ENCODE assay signal across 10 cellular contexts in the genomic region with DNA sequence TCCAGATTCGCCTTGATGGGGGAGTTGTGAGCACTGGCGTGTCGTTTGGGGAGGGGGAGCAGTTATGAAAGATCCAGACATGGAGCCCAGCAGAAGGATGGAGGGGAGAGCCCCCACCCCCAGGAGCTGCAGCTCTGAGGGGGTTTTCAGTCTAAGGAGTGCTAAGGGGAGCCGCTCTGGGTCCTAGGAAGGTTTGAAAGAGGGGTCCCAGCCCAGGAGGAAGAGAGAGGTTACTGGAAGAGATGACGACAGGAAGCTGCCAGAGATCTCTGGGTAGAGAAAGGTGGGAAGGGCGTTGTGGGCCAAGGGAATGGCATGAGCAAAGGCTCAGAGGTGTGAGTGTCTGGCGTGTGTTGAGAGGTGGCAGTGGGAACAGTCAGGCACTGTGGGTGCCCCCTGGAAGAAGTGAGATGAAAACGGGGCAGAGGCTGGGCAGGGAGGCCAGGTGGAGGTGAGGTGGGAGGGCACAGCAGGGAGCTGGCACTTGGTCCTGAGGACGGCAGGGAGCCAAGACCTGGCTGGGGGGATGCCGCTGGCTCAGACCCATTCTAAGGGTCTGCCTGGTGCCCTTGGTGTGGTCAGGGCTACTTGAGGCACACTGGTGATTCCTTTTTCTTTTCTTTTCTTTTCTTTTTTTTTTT. TPM values are rescaled to one million over a fixed set of nuclear protein-coding genes. Genes with fewer than 3 reads are reported as not detected.
A peak's percentile ranks its signal among the peaks of the same experiment; 100 is the strongest.
DNase-seq lines count a peak whose midpoint lies in the region; ATAC-seq and TF ChIP-seq lines count a peak whose summit lies in the region.
"Had no signal": no experiment of that assay in that cellular context is flagged by ENCODE, and none has a peak within 500 bp of the region (broad histone marks: within the 10 kb centered on the region; RNA-seq: fewer than 3 reads in every experiment).

No MANE protein-coding gene starts in this region.

- no peak for ATAC-seq in right cardiac atrium
- ATAC-seq in HG03571 (IDR thresholded peaks at IDR 0.05; ENCODE audit: unreplicated experiment): no peak

- peaks cover 71% of the 10 kb centered on the region for H3F3A ChIP-seq in SU-DHL-6 (ENCODE audit: insufficient read depth)
- peaks cover 6% of the 10 kb centered on the region for H3F3A ChIP-seq in smooth muscle cell (ENCODE audit: low read depth)

- 60% methylated on average over 10 of the region's 10 CpGs for WGBS in right cardiac atrium
- 55% methylated on average over 10 of the region's 10 CpGs for WGBS in smooth muscle cell (ENCODE audit: low lambda C conversion rate)
- 60 to 65% methylated on average over 10 of the region's 10 CpGs for WGBS in thyroid gland, 2 donors

- H3K9me2 ChIP-seq in SU-DHL-6 (replicated peaks; ENCODE audit: insufficient read depth, low read length): no peaks in the 10 kb centered on the region

- H3K4me3 ChIP-seq in SU-DHL-6 (ENCODE audit: insufficient read depth, low read length, poor library complexity, severe bottlenecking) (peak overlapping the region; percentile 74), right cardiac atrium (ENCODE audit: low read length) (peak overlapping the region; percentile 89), smooth muscle cell (peak overlapping the region; percentile 87), thyroid gland (replicated peaks in 1 of 3) (no peak overlapping the region)

- H3K4me2 ChIP-seq in SU-DHL-6 (ENCODE audit: low read depth, low read length, poor library complexity, severe bottlenecking): peak overlapping the region; percentile 93
- peak overlapping the region; percentile 97 for H3K4me2 ChIP-seq in smooth muscle cell

- H2AFZ ChIP-seq in SU-DHL-6 (ENCODE audit: low read depth, low read length, severe bottlenecking) (no peak overlapping the region), smooth muscle cell (ENCODE audit: low read depth) (peak overlapping the region; percentile 84)

- in situ Hi-C loops in GM13977 (cut with MboI; ENCODE audit: low pct_unique_long_range_greater_than_20kb, low sequenced_read_pairs, unreplicated experiment): no loop called here

- no peak for TF ChIP-seq POLR2A in thyroid gland (IDR thresholded peaks at IDR 0.05)

- peaks cover 93% of the 10 kb centered on the region for H3K79me2 ChIP-seq in SU-DHL-6 (ENCODE audit: insufficient read depth, low read length)
- H3K79me2 ChIP-seq in smooth muscle cell (ENCODE audit: low read depth): peaks cover 41% of the 10 kb centered on the region

- H3K9me3 ChIP-seq in SU-DHL-6 (ENCODE audit: insufficient read depth, low read length): no peaks in the 10 kb centered on the region
- no peaks in the 10 kb centered on the region for H3K9me3 ChIP-seq in right cardiac atrium (ENCODE audit: control insufficient read depth, low read length)
- no peaks in the 10 kb centered on the region for H3K9me3 ChIP-seq in smooth muscle cell (replicated peaks; ENCODE audit: low read depth)
- no peaks in the 10 kb centered on the region for H3K9me3 ChIP-seq in thyroid gland

- peaks cover 8% of the 10 kb centered on the region for H3K4me1 ChIP-seq in right cardiac atrium (ENCODE audit: control insufficient read depth, insufficient read depth, low read length)
- H3K4me1 ChIP-seq in smooth muscle cell (ENCODE audit: low read depth): peaks cover 12% of the 10 kb centered on the region
- H3K4me1 ChIP-seq in thyroid gland: peaks cover 7 to 21% of the 10 kb centered on the region in 2 donors

- intact Hi-C loops in right cardiac atrium (cut with DNase I) (no loop called here), thyroid gland (cut with DNase I) (no loop called here)

- peak overlapping the region; percentile 95 for H3K27ac ChIP-seq in SU-DHL-6 (ENCODE audit: low read depth, low read length)
- peak overlapping the region; percentile 57 for H3K27ac ChIP-seq in right cardiac atrium (ENCODE audit: low read length)
- no peak overlapping the region for H3K27ac ChIP-seq in smooth muscle cell (ENCODE audit: low read depth)
- no peak overlapping the region for H3K27ac ChIP-seq in thyroid gland

- H4K20me1 ChIP-seq in SU-DHL-6 (ENCODE audit: low read depth, low read length) (no peaks in the 10 kb centered on the region), smooth muscle cell (ENCODE audit: low read depth) (peaks cover 23% of the 10 kb centered on the region)

- no peaks in the 10 kb centered on the region for H3K27me3 ChIP-seq in SU-DHL-6 (ENCODE audit: low read length)
- H3K27me3 ChIP-seq in right cardiac atrium (ENCODE audit: control insufficient read depth, insufficient read depth): no peaks in the 10 kb centered on the region
- H3K27me3 ChIP-seq in smooth muscle cell (ENCODE audit: low read depth): no peaks in the 10 kb centered on the region
- no peaks in the 10 kb centered on the region for H3K27me3 ChIP-seq in thyroid gland

- H3K9ac ChIP-seq in SU-DHL-6 (ENCODE audit: low read length): peak overlapping the region; percentile 95
- H3K9ac ChIP-seq in smooth muscle cell (ENCODE audit: low read depth): no peak overlapping the region

- H3K36me3 ChIP-seq in SU-DHL-6 (ENCODE audit: low read length) (no peaks in the 10 kb centered on the region; the same call in 1 of the 2 replicates), smooth muscle cell (ENCODE audit: low read depth) (no peaks in the 10 kb centered on the region), thyroid gland (no peaks in the 10 kb centered on the region)

- DNase-seq in GM13977 (ENCODE audit: low spot score) (peak; percentile 62), right cardiac atrium (peak in 1 of 3 donors; percentile 20), smooth muscle cell (lab: John Stamatoyannopoulos, UW; ENCODE audit: unreplicated experiment) (no peak), thyroid gland (no peak), COLO668 (lab: John Stamatoyannopoulos, UW; ENCODE audit: unreplicated experiment) (no peak), nucleus accumbens (lab: John Stamatoyannopoulos, UW) (no peak)
- DNase-seq: activated effector memory CD4-positive, alpha-beta T cell treated with anti-CD3 and anti-CD28 coated beads, Interleukin-2, amount 50 U/mL, for 16 hours; NCI-H187 had no signal

- TF ChIP-seq CTCF in GM13977 (IDR thresholded peaks at IDR 0.05; ENCODE audit: extremely low read depth, insufficient read depth, missing control alignments) (no peak), SU-DHL-6 (IDR thresholded peaks at IDR 0.05; ENCODE audit: insufficient read depth, low read length, poor library complexity, severe bottlenecking) (no peak), smooth muscle cell (IDR thresholded peaks at IDR 0.05; ENCODE audit: borderline replicate concordance, insufficient read depth, poor library complexity, severe bottlenecking) (no peak), thyroid gland (IDR thresholded peaks at IDR 0.05) (no peak)

RNA-seq across cellular contexts. Expression of a gene that starts 1.8 kb away (rescaled TPM):
- total RNA-seq in right cardiac atrium: 10 to 100 TPM in 1 of 4 donors, 1 to 10 TPM in 3; 7.3 to 11.6 (median 9.6) TPM
- 8.7 TPM for polyA plus RNA-seq in right cardiac atrium
- total RNA-seq in smooth muscle cell: 7.8 and 9.4 TPM in 2 replicates
- 3.9 and 4.4 TPM in 2 replicates for polyA plus RNA-seq in smooth muscle cell
- 1 to 10 TPM in 2 of 4 donors, under 1 TPM in 2; 0.45 to 1.6 (median 0.90) TPM for total RNA-seq in thyroid gland

RNA-seq across cellular contexts. Expression of a gene that starts 43.5 kb away (rescaled TPM):
- total RNA-seq in right cardiac atrium (10 to 100 TPM; 16.3 to 22.2 (median 18.7) TPM), smooth muscle cell (11.1 and 17.8 TPM in 2 replicates), thyroid gland (10 to 100 TPM; 21.4 to 30.5 (median 26.7) TPM)
- polyA plus RNA-seq in right cardiac atrium (9.0 TPM), smooth muscle cell (11.3 and 14.5 TPM in 2 replicates)

RNA-seq across cellular contexts. Expression of a gene that starts 59.0 kb away (rescaled TPM):
- total RNA-seq in right cardiac atrium (10 to 100 TPM; 14.9 to 18.7 (median 17.3) TPM), smooth muscle cell (12.9 and 14.8 TPM in 2 replicates), thyroid gland (10 to 100 TPM; 19.2 to 32.0 (median 21.9) TPM)
- polyA plus RNA-seq in right cardiac atrium (16.2 TPM), smooth muscle cell (11.1 and 13.6 TPM in 2 replicates)

Comparison
In these comparisons a context has a peak if more than half of its experiments do, and no peak if none do; other contexts are left out.
1. H3K27ac ChIP-seq: peak in SU-DHL-6 (single experiment) and right cardiac atrium (single experiment); none in smooth muscle cell (single experiment) and thyroid gland (0 of 3).
2. H3K4me3 ChIP-seq: peak in SU-DHL-6 (single experiment), right cardiac atrium (single experiment) and smooth muscle cell (single experiment); none in thyroid gland (0 of 3).